13 cellular contexts compared by ENCODE assay signal in the genomic region with DNA sequence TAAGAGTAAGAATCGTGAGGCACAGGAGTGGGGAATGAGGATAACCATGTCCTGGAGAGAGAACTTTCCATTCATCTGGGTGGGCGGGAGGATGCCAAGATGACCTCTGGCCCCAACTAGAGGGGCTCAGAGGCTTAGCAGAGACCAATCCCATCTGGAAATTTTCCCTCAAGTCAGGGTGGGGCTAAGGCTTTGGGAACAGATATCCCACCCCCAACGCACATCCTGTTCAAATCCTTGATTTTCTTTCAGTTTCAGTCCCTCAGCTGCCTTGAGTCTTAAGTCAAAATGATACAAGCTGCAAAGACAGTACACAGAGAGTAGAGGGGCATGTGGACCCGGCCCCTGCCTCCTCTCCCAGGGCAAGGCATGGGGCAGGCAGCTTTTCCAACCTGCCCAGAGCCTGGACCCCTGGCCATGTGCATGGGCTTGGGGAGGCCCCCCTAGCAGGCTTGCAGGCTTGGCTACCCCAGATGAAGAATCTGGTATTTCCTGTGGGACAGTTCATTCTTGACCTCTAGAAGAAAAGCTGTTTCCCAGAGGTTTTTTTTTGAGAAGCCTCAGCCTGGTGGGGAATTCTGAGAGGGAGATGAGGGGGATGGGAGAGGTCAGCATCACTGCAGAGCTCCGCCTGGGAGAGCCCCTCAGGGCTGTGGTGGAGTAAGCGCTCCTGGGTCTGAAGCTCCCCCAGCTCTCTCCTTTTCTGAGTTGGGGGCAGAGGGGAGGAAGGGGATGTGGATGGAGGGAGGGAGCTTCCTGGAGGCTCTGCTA.
DNase-seq lines count a peak whose midpoint lies in the region; ATAC-seq and TF ChIP-seq lines count a peak whose summit lies in the region.
"Had no signal": no experiment of that assay in that cellular context is flagged by ENCODE, and none has a peak within 500 bp of the region (broad histone marks: within the 10 kb centered on the region; RNA-seq: fewer than 3 reads in every experiment).

No MANE protein-coding gene starts in this region.

- no peak for TF ChIP-seq CTCF in coronary artery (IDR thresholded peaks at IDR 0.05)
- no peak for TF ChIP-seq CTCF in lung (IDR thresholded peaks at IDR 0.05; ENCODE audit: control extremely low read depth, extremely low read depth)
- TF ChIP-seq CTCF in stomach (IDR thresholded peaks at IDR 0.05): no peak

- WGBS in lung, 2 donors: 57 to 66% methylated on average over 6 of the region's 6 CpGs
- WGBS in stomach, 5 donors: 47 to 76% (median 58%) methylated on average over 6 of the region's 6 CpGs

- H3K27me3 ChIP-seq in H7 (ENCODE audit: control insufficient read depth, insufficient read depth, low read length) (no peaks in the 10 kb centered on the region), lung (ENCODE audit: control insufficient read depth, insufficient read depth) (no peaks in the 10 kb centered on the region), stomach (no peaks in the 10 kb centered on the region)

- H3K9me3 ChIP-seq in lung (ENCODE audit: control insufficient read depth in 2 of 2, insufficient read depth in 1 of 2, low read length in 1 of 2) (no peaks in the 10 kb centered on the region), stomach (no peaks in the 10 kb centered on the region)

- DNase-seq in H7: peak; percentile 60
- no peak for DNase-seq in coronary artery (ENCODE audit: low spot score)
- no peak for DNase-seq in lung (ENCODE audit: low spot score)
- DNase-seq in stomach: no peak
- no peak for DNase-seq in germinal center (ENCODE audit: low spot score)
- DNase-seq in SHP77 treated with DMSO at 0.1 percent for 48 hours (lab: John Stamatoyannopoulos, UW): no peak
- DNase-seq: activated naive CD4-positive, alpha-beta T cell treated with Interleukin-2 at 50 U/mL for 16 hours; mesendoderm; PC-9; retina had no signal

- no peaks in the 10 kb centered on the region for H3K36me3 ChIP-seq in H7 (replicated peaks; ENCODE audit: control insufficient read depth, insufficient read depth, low read length)
- H3K36me3 ChIP-seq in lung (ENCODE audit: control insufficient read depth in 2 of 2, insufficient read depth in 2 of 2, low read length in 2 of 2): no peaks in the 10 kb centered on the region
- H3K36me3 ChIP-seq in stomach: peaks cover 0 to 36% (median 21%) of the 10 kb centered on the region in 4 donors

- ATAC-seq in lung (ENCODE audit: insufficient read depth, low FRiP score): no peak
- no peak for ATAC-seq in GM18502 (IDR thresholded peaks at IDR 0.05; ENCODE audit: poor library complexity, unreplicated experiment)
- ATAC-seq in HG02981 (IDR thresholded peaks at IDR 0.05; ENCODE audit: unreplicated experiment): no peak

- intact Hi-C loops in stomach (cut with DNase I; ENCODE audit: low total_unique reads): loop anchor here (5.0 kb wide), 1 partner anchor 42 kb away; no protein-coding TSS in a partner anchor

- TF ChIP-seq POLR2A in stomach (IDR thresholded peaks at IDR 0.05): no peak

- H3K27ac ChIP-seq in coronary artery (peak overlapping the region; percentile 85 to 90), lung (ENCODE audit: low read depth in 1 of 2, low read length in 1 of 2) (peak overlapping the region; percentile 62 to 82), stomach (peak overlapping the region; percentile 27 to 91 (median 81))
- H3K27ac ChIP-seq: C4-2B, PC-9 had no signal

- TF ChIP-seq EP300 in stomach (IDR thresholded peaks at IDR 0.05): no peak

- H3K4me1 ChIP-seq in lung (ENCODE audit: control insufficient read depth in 2 of 2, insufficient read depth in 2 of 2, low read length in 2 of 2) (peaks cover 0 to 32% of the 10 kb centered on the region in 2 donors), stomach (peaks cover 12 to 78% (median 54%) of the 10 kb centered on the region in 4 donors)

- H3K4me3 ChIP-seq in H7 (ENCODE audit: insufficient read depth, low read depth, low read length) (no peak overlapping the region), coronary artery (peak overlapping the region; percentile 81), lung (no peak overlapping the region), stomach (peak overlapping the region; percentile 6 to 51 (median 30))
- H3K4me3 ChIP-seq: PC-9 had no signal

Comparison
In these comparisons a context has a peak if more than half of its experiments do, and no peak if none do; other contexts are left out.
1. H3K4me3 ChIP-seq: peak in coronary artery (single experiment) and stomach (4 of 4); none in H7 (single experiment) and lung (single experiment).
2. Peak in every context shown above with its lines, with median percentiles within 50 percentile points of each other: H3K27ac ChIP-seq.